In the genomic region with DNA sequence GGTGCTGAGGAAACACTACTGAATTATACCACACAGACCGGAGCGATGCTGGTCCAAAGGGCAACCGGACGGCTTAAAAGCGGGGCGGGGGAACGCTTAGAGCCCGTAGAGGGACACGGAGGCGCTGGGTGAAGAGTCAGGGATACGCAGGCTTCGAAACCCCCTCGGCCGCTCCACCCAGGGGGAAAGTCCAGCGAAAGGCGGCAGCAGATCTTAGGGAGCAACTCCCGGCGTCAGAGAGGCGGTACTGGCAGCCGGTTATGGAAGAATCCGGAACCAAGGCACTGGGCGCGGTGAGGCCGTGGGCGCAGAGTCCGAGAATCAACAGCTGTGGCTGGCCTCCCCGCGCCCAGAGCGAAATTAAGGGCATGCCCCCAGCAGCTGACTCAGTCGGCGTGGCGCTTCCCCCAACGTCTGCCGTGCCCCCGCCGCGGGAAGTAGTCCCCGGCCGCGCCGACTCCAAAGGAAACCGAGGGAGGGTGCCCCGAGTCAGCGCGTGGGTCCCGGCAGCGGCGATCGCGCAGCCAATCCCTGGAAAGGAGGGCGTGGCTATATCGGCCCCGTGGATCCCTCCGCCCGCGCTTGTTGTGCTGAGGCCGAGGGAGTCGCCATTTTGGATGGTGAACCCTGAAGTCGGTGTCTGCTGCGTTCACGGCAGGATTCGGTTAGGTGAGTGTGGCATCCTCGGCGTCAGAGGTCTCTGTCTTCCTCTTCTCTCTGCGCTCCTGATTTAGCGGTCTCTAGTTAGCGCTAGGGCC, we compare ENCODE assay signal across 1 cellular context.
TF ChIP-seq lines count a peak whose summit lies in the region.

Gene IST1, plus strand, starts transcription at position 611 of the 758 bp plus-strand sequence. CDS start 20,110 bp downstream, outside the sequence.

TF ChIP-seq in SK-N-SH, 30 proteins besides CTCF, POLR2A, EP300 and RAD21 (continued from another document):
- TF ChIP-seq, protein P1, sequence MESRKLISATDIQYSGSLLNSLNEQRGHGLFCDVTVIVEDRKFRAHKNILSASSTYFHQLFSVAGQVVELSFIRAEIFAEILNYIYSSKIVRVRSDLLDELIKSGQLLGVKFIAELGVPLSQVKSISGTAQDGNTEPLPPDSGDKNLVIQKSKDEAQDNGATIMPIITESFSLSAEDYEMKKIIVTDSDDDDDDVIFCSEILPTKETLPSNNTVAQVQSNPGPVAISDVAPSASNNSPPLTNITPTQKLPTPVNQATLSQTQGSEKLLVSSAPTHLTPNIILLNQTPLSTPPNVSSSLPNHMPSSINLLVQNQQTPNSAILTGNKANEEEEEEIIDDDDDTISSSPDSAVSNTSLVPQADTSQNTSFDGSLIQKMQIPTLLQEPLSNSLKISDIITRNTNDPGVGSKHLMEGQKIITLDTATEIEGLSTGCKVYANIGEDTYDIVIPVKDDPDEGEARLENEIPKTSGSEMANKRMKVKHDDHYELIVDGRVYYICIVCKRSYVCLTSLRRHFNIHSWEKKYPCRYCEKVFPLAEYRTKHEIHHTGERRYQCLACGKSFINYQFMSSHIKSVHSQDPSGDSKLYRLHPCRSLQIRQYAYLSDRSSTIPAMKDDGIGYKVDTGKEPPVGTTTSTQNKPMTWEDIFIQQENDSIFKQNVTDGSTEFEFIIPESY (IDR thresholded peaks at IDR 0.05; ENCODE audit: borderline replicate concordance, low read depth) = 0 out of 2 replicates have a peak, but pooled peaks have one; percentile 45
- TF ChIP-seq POLR2AphosphoS5 (IDR thresholded peaks at IDR 0.05; ENCODE audit: low read depth, low read length) = peak; percentile 84; the same call in 1 of the 2 replicates
- peak; percentile 46 for TF ChIP-seq NRF1 (IDR thresholded peaks at IDR 0.05; ENCODE audit: low read depth, low read length)
- TF ChIP-seq, protein P2, sequence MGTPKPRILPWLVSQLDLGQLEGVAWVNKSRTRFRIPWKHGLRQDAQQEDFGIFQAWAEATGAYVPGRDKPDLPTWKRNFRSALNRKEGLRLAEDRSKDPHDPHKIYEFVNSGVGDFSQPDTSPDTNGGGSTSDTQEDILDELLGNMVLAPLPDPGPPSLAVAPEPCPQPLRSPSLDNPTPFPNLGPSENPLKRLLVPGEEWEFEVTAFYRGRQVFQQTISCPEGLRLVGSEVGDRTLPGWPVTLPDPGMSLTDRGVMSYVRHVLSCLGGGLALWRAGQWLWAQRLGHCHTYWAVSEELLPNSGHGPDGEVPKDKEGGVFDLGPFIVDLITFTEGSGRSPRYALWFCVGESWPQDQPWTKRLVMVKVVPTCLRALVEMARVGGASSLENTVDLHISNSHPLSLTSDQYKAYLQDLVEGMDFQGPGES (IDR thresholded peaks at IDR 0.05; ENCODE audit: low read depth, low read length) = no peak
- TF ChIP-seq USF2 (IDR thresholded peaks at IDR 0.05; ENCODE audit: borderline replicate concordance, low read depth, low read length) = no peak
- peak; percentile 41; the same call in 1 of the 2 replicates for TF ChIP-seq TCF12 (IDR thresholded peaks at IDR 0.05)
- peak; percentile 47 for TF ChIP-seq GABPA (IDR thresholded peaks at IDR 0.05; ENCODE audit: low read depth)
- TF ChIP-seq RXRA (IDR thresholded peaks at IDR 0.05; ENCODE audit: borderline replicate concordance, low read depth) = peak; percentile 73
- TF ChIP-seq, protein P3, sequence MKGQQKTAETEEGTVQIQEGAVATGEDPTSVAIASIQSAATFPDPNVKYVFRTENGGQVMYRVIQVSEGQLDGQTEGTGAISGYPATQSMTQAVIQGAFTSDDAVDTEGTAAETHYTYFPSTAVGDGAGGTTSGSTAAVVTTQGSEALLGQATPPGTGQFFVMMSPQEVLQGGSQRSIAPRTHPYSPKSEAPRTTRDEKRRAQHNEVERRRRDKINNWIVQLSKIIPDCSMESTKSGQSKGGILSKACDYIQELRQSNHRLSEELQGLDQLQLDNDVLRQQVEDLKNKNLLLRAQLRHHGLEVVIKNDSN (IDR thresholded peaks at IDR 0.05; ENCODE audit: borderline replicate concordance, low read depth) = no peak
- peak; percentile 60; the same call in 1 of the 2 replicates for TF ChIP-seq JUND (IDR thresholded peaks at IDR 0.05)
- no peak; the same call in 1 of the 2 replicates for TF ChIP-seq FOXM1 (IDR thresholded peaks at IDR 0.05; ENCODE audit: low read depth)
- TF ChIP-seq REST (IDR thresholded peaks at IDR 0.05; ENCODE audit: low read depth, low read length) = peak; percentile 10; the same call in 1 of the 2 replicates
- TF ChIP-seq SMC3 (IDR thresholded peaks at IDR 0.05; ENCODE audit: low read depth, low read length) = no peak
